Comparison of ENCODE assay signal across 1 cellular context in genomic region chr1:2379733-2380404, GRCh38.
TF ChIP-seq lines count a peak whose summit lies in the region.

No MANE protein-coding gene starts in this region.

TF ChIP-seq in GM12878, 131 proteins besides CTCF, POLR2A, EP300 and RAD21:
- TF ChIP-seq SPI1 (IDR thresholded peaks at IDR 0.05; ENCODE audit: borderline replicate concordance, insufficient read depth, low read depth, low read length): peak; percentile 50; the same call in 1 of the 2 replicates
- TF ChIP-seq POLR2AphosphoS2 (IDR thresholded peaks at IDR 0.05; ENCODE audit: low read depth, low read length): no peak
- TF ChIP-seq MEF2B (IDR thresholded peaks at IDR 0.05; ENCODE audit: partially characterized antibody, poor library complexity, severe bottlenecking): peak; percentile 13
